Comparison of ENCODE assay signal across 21 cellular contexts in genomic region chr6:7896465-7896987, GRCh38.
"Had no signal": no experiment of that assay in that cellular context is flagged by ENCODE, and none has a peak within 500 bp of the region (broad histone marks: within the 10 kb centered on the region; RNA-seq: fewer than 3 reads in every experiment).

No MANE protein-coding gene starts in this region.

- H3K4me1 ChIP-seq: prostate gland had no signal

- FAIRE-seq: urothelium cell line had no signal

- H3K9ac ChIP-seq: parathyroid adenoma had no signal

- H3K27ac ChIP-seq: coronary artery, parathyroid adenoma, prostate gland, skin epidermis, stomach, thoracic aorta had no signal

- H3K9me3 ChIP-seq: prostate gland, stomach, thoracic aorta, transverse colon had no signal

- H3K4me3 ChIP-seq: coronary artery, prostate gland, skin epidermis, stomach, thoracic aorta, transverse colon had no signal

- DNase-seq: effector CD4-positive, alpha-beta T cell; endodermal cell; foreskin melanocyte; head of caudate nucleus; hippocampal formation; left colon; mammary epithelial cell; naive thymus-derived CD4-positive, alpha-beta T cell; nephron progenitor cell; stimulated activated CD4-positive, alpha-beta T cell treated with anti-CD3 and anti-CD28 coated beads, Interleukin-12 subunit alpha, Interleukin-12 subunit beta, amount 100 ng/mL, for 4 hours; stimulated activated naive CD4-positive, alpha-beta T cell; stomach; substantia nigra; transverse colon had no signal

- ATAC-seq: left colon; naive thymus-derived CD4-positive, alpha-beta T cell; sciatic nerve had no signal

- H3K27me3 ChIP-seq: stomach, transverse colon had no signal

- H2AFZ ChIP-seq: parathyroid adenoma had no signal

- H3K36me3 ChIP-seq: prostate gland had no signal
